In the genomic region with DNA sequence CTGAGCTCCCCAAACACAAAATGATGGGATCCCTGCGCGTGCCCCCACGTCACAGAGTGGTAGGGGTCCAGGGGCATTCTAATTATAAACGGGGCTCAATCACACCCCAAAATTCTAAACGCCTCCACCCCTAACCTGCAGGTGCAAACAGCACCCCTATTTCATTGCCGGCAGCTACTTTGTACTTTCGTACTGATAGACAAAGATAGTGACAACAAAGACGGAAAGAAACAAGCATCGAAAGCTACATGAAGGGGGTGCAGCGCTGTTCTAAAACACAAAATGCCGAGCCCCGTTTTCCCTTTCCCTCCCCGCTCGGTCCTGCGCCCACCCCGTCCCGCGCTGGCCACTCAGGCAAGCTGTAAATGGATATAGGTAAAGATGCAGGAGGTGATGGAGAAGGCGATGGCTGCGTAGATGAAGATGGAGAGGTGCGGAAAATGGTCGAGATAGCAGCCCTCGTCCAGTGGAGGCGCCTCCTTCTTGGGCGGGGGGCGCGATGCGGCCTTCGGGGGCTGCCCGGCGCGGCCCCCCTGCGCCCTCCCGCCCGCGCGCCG, we compare ENCODE assay signal across 8 cellular contexts. TPM values are rescaled to one million over a fixed set of nuclear protein-coding genes. Genes with fewer than 3 reads are reported as not detected.
DNase-seq lines count a peak whose midpoint lies in the region; ATAC-seq and TF ChIP-seq lines count a peak whose summit lies in the region.

No MANE protein-coding gene starts in this region.

- H3K4me1 ChIP-seq in gastroesophageal sphincter = peaks cover 0 to 22% (median 9%) of the 10 kb centered on the region in 3 donors

- intact Hi-C loops in sciatic nerve (cut with DNase I) = no loop called here

- TF ChIP-seq CTCF in GM20000 (IDR thresholded peaks at IDR 0.05; ENCODE audit: extremely low read depth, missing control alignments) (no peak), gastroesophageal sphincter (IDR thresholded peaks at IDR 0.05) (no peak)

- H3K9me3 ChIP-seq in gastroesophageal sphincter = no peaks in the 10 kb centered on the region

- H3K27ac ChIP-seq in gastroesophageal sphincter = peak overlapping the region in 3 of 4 donors; percentile 35 to 67 (median 56)

- H3K36me3 ChIP-seq in gastroesophageal sphincter = no peaks in the 10 kb centered on the region

- WGBS in gastroesophageal sphincter (ENCODE audit: low coverage in 1 of 2), 2 donors = 5 to 48% methylated on average over 6 to 23 of the region's 38 CpGs

- TF ChIP-seq POLR2A in gastroesophageal sphincter (IDR thresholded peaks at IDR 0.05) = no peak

- H3K4me3 ChIP-seq in gastroesophageal sphincter = peak overlapping the region; percentile 21 to 65

- TF ChIP-seq EP300 in gastroesophageal sphincter (IDR thresholded peaks at IDR 0.05) = no peak

- DNase-seq in GM20000 (ENCODE audit: low spot score) (peak; percentile 60), sciatic nerve (ENCODE audit: low spot score) (no peak), glomerular visceral epithelial cell (ENCODE audit: extremely low spot score) (no peak), occipital lobe (lab: John Stamatoyannopoulos, UW) (no peak), HuH-7.5 (ENCODE audit: low spot score) (no peak), dermis blood vessel endothelial cell (no peak)
- peak; percentile 12 for DNase-seq in activated CD4-positive, alpha-beta T cell treated with anti-CD3 and anti-CD28 coated beads, Interleukin-2, amount 50 U/mL, for 1 hour

- H3K27me3 ChIP-seq in gastroesophageal sphincter = peaks cover 22% of the 10 kb centered on the region

- ATAC-seq in gastroesophageal sphincter (peak; percentile 23), sciatic nerve (peak; percentile 39)

RNA-seq across cellular contexts. Expression of a gene that starts 14.0 kb away (rescaled TPM):
- total RNA-seq in gastroesophageal sphincter = 10 to 100 TPM in 3 of 4 donors, 1 to 10 TPM in 1; 8.6 to 20.9 (median 14.3) TPM
- total RNA-seq in sciatic nerve = 15.0 TPM
- 18.2 TPM for total RNA-seq in occipital lobe
- 20.8 and 21.0 TPM in 2 replicates for total RNA-seq in dermis blood vessel endothelial cell

RNA-seq across cellular contexts. Expression of a gene that starts 14.3 kb away (rescaled TPM):
- total RNA-seq in gastroesophageal sphincter (10 to 100 TPM; 23.8 to 48.5 (median 26.2) TPM), sciatic nerve (55.1 TPM), occipital lobe (56.3 TPM), dermis blood vessel endothelial cell (25.0 and 25.5 TPM in 2 replicates)

RNA-seq across cellular contexts. Expression of a gene that starts 31.5 kb away (rescaled TPM):
- total RNA-seq in gastroesophageal sphincter (10 to 100 TPM in 3 of 4 donors, 1 to 10 TPM in 1; 7.2 to 13.7 (median 11.3) TPM), sciatic nerve (11.1 TPM), occipital lobe (14.5 TPM), dermis blood vessel endothelial cell (11.1 and 23.5 TPM in 2 replicates)

Comparison
In these comparisons a context has a peak if more than half of its experiments do, and no peak if none do; other contexts are left out.
1. DNase-seq: peak in GM20000 (single experiment) and activated CD4-positive, alpha-beta T cell treated with anti-CD3 and anti-CD28 coated beads, Interleukin-2, amount 50 U/mL, for 1 hour (single experiment); none in sciatic nerve (single experiment), glomerular visceral epithelial cell (single experiment), occipital lobe (single experiment), HuH-7.5 (single experiment) and dermis blood vessel endothelial cell (single experiment).